Comparison of ENCODE assay signal across 9 cellular contexts in genomic region chr1:163170975-163171676, GRCh38. TPM values are rescaled to one million over a fixed set of nuclear protein-coding genes. Genes with fewer than 3 reads are reported as not detected.
A peak's percentile ranks its signal among the peaks of the same experiment; 100 is the strongest.
DNase-seq lines count a peak whose midpoint lies in the region; ATAC-seq and TF ChIP-seq lines count a peak whose summit lies in the region.
"Had no signal": no experiment of that assay in that cellular context is flagged by ENCODE, and none has a peak within 500 bp of the region (broad histone marks: within the 10 kb centered on the region; RNA-seq: fewer than 3 reads in every experiment).

No MANE protein-coding gene starts in this region.

- H3K4me1 ChIP-seq in heart left ventricle: peaks cover 0 to 63% (median 15%) of the 10 kb centered on the region in 12 donors
- H3K4me1 ChIP-seq in OCI-LY7 (ENCODE audit: insufficient read depth, low read length, poor library complexity, severe bottlenecking): no peaks in the 10 kb centered on the region
- peaks cover 5% of the 10 kb centered on the region in 2 donors for H3K4me1 ChIP-seq in aorta (ENCODE audit: control insufficient read depth in 1 of 2, insufficient read depth in 2 of 2, low read length in 2 of 2)

- no peaks in the 10 kb centered on the region for H3K9me2 ChIP-seq in OCI-LY7 (ENCODE audit: insufficient read depth, low read length)

- peaks cover 0 to 8% (median 0%) of the 10 kb centered on the region in 9 donors for H3K36me3 ChIP-seq in heart left ventricle
- no peaks in the 10 kb centered on the region for H3K36me3 ChIP-seq in OCI-LY7 (ENCODE audit: insufficient read depth, low read length)
- peaks cover 0 to 2% of the 10 kb centered on the region in 2 donors for H3K36me3 ChIP-seq in aorta (ENCODE audit: control insufficient read depth in 1 of 2, insufficient read depth in 2 of 2, low read length in 1 of 2)
- H3K36me3 ChIP-seq: ovary had no signal

- DNase-seq in heart left ventricle (no peak), Right ventricle myocardium inferior (ENCODE audit: missing footprints) (no peak), OCI-LY7 (ENCODE audit: low spot score) (no peak), fibroblast of mammary gland (ENCODE audit: low read depth) (peak; percentile 75), aorta (no peak)
- DNase-seq in activated CD8-positive, alpha-beta memory T cell treated with anti-CD3 and anti-CD28 coated beads, Interleukin-2, amount 50 U/mL, for 4 hours: no peak
- DNase-seq: ovary had no signal

- 68 to 73% (median 70%) methylated on average over 5 of the region's 5 CpGs for whole genome bisulfite sequencing in heart left ventricle, 4 donors
- WGBS in aorta, 2 donors: 8 to 9% methylated on average over 5 of the region's 5 CpGs

- H2AFZ ChIP-seq in OCI-LY7 (ENCODE audit: low read length): no peak overlapping the region

- no TSS peak for BruUV-seq in OCI-LY7 (replicated peaks; lab: Mats Ljungman, UMichigan)

- H3K9me3 ChIP-seq in heart left ventricle: no peaks in the 10 kb centered on the region
- no peaks in the 10 kb centered on the region for H3K9me3 ChIP-seq in OCI-LY7 (ENCODE audit: low read length)
- H3K9me3 ChIP-seq in aorta (ENCODE audit: control insufficient read depth, low read length): no peaks in the 10 kb centered on the region
- H3K9me3 ChIP-seq: ovary had no signal

- CTCF ChIA-PET in OCI-LY7 (lab: Charles Lee; ENCODE audit: unreplicated experiment): no interaction called here

- no peaks in the 10 kb centered on the region for H4K20me1 ChIP-seq in OCI-LY7 (ENCODE audit: insufficient read depth, low read length)

- TF ChIP-seq CTCF in heart left ventricle (IDR thresholded peaks at IDR 0.05) (peak in 11 of 12 donors; percentile 7 to 48 (median 27)), OCI-LY7 (conservative IDR thresholded peaks at IDR 0.05; ENCODE audit: low read length) (peak; percentile 44), fibroblast of mammary gland (conservative IDR thresholded peaks at IDR 0.05; ENCODE audit: control insufficient read depth, insufficient read depth, low read depth, low read length) (peak; percentile 79)

- POLR2A ChIA-PET in OCI-LY7 (lab: Charles Lee): no interaction called here

- H3K4me3 ChIP-seq in heart left ventricle (peak overlapping the region in 2 of 12 donors; percentile 6 to 30), OCI-LY7 (ENCODE audit: low read depth, low read length, poor library complexity, severe bottlenecking) (no peak overlapping the region), fibroblast of mammary gland (ENCODE audit: control insufficient read depth, low read depth, low read length) (no peak overlapping the region), aorta (ENCODE audit: low read length in 2 of 2) (peak overlapping the region in 1 of 2 donors; percentile 54)
- H3K4me3 ChIP-seq: ovary had no signal

- no peak overlapping the region for H3K4me2 ChIP-seq in OCI-LY7 (ENCODE audit: low read length)

- no peak for TF ChIP-seq POLR2A in heart left ventricle (IDR thresholded peaks at IDR 0.05)

- H3K27me3 ChIP-seq in heart left ventricle: no peaks in the 10 kb centered on the region
- no peaks in the 10 kb centered on the region for H3K27me3 ChIP-seq in aorta (ENCODE audit: control insufficient read depth in 1 of 2, insufficient read depth in 2 of 2, low read length in 1 of 2)
- H3K27me3 ChIP-seq: ovary had no signal

- H3K27ac ChIP-seq in heart left ventricle (peak overlapping the region in 6 of 12 donors; percentile 5 to 65 (median 32)), OCI-LY7 (ENCODE audit: low read depth, low read length, poor library complexity, severe bottlenecking) (no peak overlapping the region), aorta (ENCODE audit: low read depth in 1 of 2, low read length in 2 of 2) (peak overlapping the region; percentile 82 to 85)
- H3K27ac ChIP-seq: ovary had no signal

- intact Hi-C loops in heart left ventricle (cut with DNase I) (loop anchor here in 8 of 10 donors (5.0 to 10.0 kb wide), 5 partner anchors 96 to 294 kb away; no protein-coding TSS in a partner anchor), Right ventricle myocardium inferior (cut with DNase I) (loop anchor here (5.0 kb wide), 2 partner anchors 99 to 324 kb away; no protein-coding TSS in a partner anchor), OCI-LY7 (cut with micrococcal nuclease; ENCODE audit: unreplicated experiment) (loop anchor here (5.0 to 10.0 kb wide), 3 partner anchors 96 to 324 kb away; no protein-coding TSS in a partner anchor), aorta (cut with DNase I) (loop anchor here (5.0 to 10.0 kb wide), 4 partner anchors 99 to 314 kb away; no protein-coding TSS in a partner anchor)

- no peaks in the 10 kb centered on the region for H3K79me2 ChIP-seq in OCI-LY7 (ENCODE audit: insufficient read depth, low read depth, low read length)

- ATAC-seq in heart left ventricle: peak in 1 of 4 donors; percentile 44
- ATAC-seq in Right ventricle myocardium inferior: no peak
- no peak for ATAC-seq in aorta (ENCODE audit: low FRiP score)
- no peak for ATAC-seq in HG02981 (IDR thresholded peaks at IDR 0.05; ENCODE audit: unreplicated experiment)
- no peak for ATAC-seq in HG02798 (IDR thresholded peaks at IDR 0.05; ENCODE audit: poor library complexity, unreplicated experiment)

RNA-seq across cellular contexts. Expression of gene RGS5, which starts 31.6 kb away (rescaled TPM):
- total RNA-seq in heart left ventricle (100 to 1,000 TPM; 137 to 439 (median 218) TPM), Right ventricle myocardium inferior (246 TPM), OCI-LY7 (2022) (1.2 and 1.6 TPM in 2 replicates), aorta (1,000 to 10,000 TPM; 1,469 to 2,702 TPM)
- polyA plus RNA-seq in heart left ventricle (10 to 100 TPM; 63.3 to 90.2 TPM), aorta (1,000 to 10,000 TPM in 1 of 2 donors, 100 to 1,000 TPM in 1; 983 to 1,112 TPM)
- 0.88 and 6.5 TPM in 2 replicates for total RNA-seq in OCI-LY7 (2014; rRNA removed; shearing (Covaris generic))

Comparison
In these comparisons a context has a peak if more than half of its experiments do, and no peak if none do; other contexts are left out.
1. CTCF ChIP-seq: peak in every context shown above with its lines; median percentile 79 in fibroblast of mammary gland; 44 in OCI-LY7; 27 in heart left ventricle.
2. RNA of gene RGS5, which starts 31.6 kb away (total RNA-seq): 1,469 to 2,702 TPM in aorta, 246 TPM in Right ventricle myocardium inferior (single experiment) and 137 to 439 TPM in heart left ventricle; 0.88 to 6.5 TPM in OCI-LY7; every median in the first group is over 10 times any median in the second.